Comparison of ENCODE assay signal across 31 cellular contexts in the genomic region with DNA sequence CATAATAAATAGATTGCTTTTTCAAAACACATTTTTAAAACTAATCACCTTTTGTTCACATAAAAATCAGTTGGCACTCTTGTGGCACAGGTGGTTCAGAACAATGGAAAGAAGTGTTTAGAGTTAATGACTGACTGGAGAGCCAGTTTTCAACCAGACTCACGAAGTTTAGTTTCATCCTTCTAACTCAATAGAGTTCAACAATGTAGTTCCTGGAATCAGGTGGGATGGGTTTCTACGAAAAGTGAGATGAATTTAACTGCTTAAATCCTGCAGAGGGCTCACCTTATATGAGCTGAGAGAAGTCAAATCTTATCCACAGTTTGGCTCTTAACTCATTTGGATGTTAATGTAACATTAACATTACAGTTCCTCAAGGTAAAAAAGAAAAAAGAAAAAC.
DNase-seq lines count a peak whose midpoint lies in the region; ATAC-seq and TF ChIP-seq lines count a peak whose summit lies in the region.
"Had no signal": no experiment of that assay in that cellular context is flagged by ENCODE, and none has a peak within 500 bp of the region (broad histone marks: within the 10 kb centered on the region; RNA-seq: fewer than 3 reads in every experiment).

No MANE protein-coding gene starts in this region.

- H3K9me3 Mint-ChIP-seq in activated CD4-positive, alpha-beta T cell treated with anti-CD3 and anti-CD28 coated beads, Interleukin-2, amount 10 ng/mL, durations not matched to agents 7 days and 5 days = peaks cover 27% of the 10 kb centered on the region
- no peaks in the 10 kb centered on the region for H3K9me3 Mint-ChIP-seq in WTC11
- H3K9me3 Mint-ChIP-seq: activated T-helper 17 cell treated with anti-CD3 and anti-CD28 coated beads, Interleukin-2, amount 50 U/mL, for 72 hours; immature natural killer cell; memory B cell had no signal

- H2BK12ac ChIP-seq in mesenchymal stem cell (ENCODE audit: low read length in 2 of 2) = no peak overlapping the region

- H3K36me3 Mint-ChIP-seq in activated CD4-positive, alpha-beta T cell treated with anti-CD3 and anti-CD28 coated beads, Interleukin-2, amount 10 ng/mL, durations not matched to agents 7 days and 5 days (ENCODE audit: low read depth) = peaks cover 22% of the 10 kb centered on the region
- peaks cover 54% of the 10 kb centered on the region for H3K36me3 Mint-ChIP-seq in WTC11
- H3K36me3 Mint-ChIP-seq: activated naive CD8-positive, alpha-beta T cell; CD4-positive, CD25-positive, alpha-beta regulatory T cell; immature natural killer cell; memory B cell had no signal

- no peak overlapping the region for H3K4ac ChIP-seq in mesenchymal stem cell (ENCODE audit: low read depth in 1 of 2, low read length in 2 of 2)

- no peak overlapping the region for H3K4me3 ChIP-seq in mesenchymal stem cell (ENCODE audit: insufficient read depth in 1 of 2, low read depth in 1 of 2, low read length in 2 of 2)
- H3K4me3 ChIP-seq: A549, cardiac muscle cell, PC-9, right lobe of liver, tibial artery, vagina had no signal

- DNase-seq in activated CD4-positive, alpha-beta T cell treated with anti-CD3 and anti-CD28 coated beads, Interleukin-2, amount 10 ng/mL, durations not matched to agents 7 days and 5 days = no peak
- no peak for DNase-seq in activated CD4-positive, alpha-beta T cell treated with anti-CD3 and anti-CD28 coated beads, Interleukin-2, amount 50 U/mL, for 48 hours
- DNase-seq in WTC11 (ENCODE audit: low spot score) (no peak), mesenchymal stem cell (no peak)
- DNase-seq: activated CD4-positive, alpha-beta T cell treated with anti-CD3 and anti-CD28 coated beads for 1 hour; effector CD4-positive, alpha-beta T cell; hypothalamus; immature natural killer cell; Kasumi-1; NCI-H146; NCI-H2107; NCI-H345; NCI-H69; PC-9; right lobe of liver; T-helper 17 cell; tibial artery had no signal

- no peak overlapping the region for H3K9ac ChIP-seq in mesenchymal stem cell (ENCODE audit: low read length)

- peaks cover 7% of the 10 kb centered on the region for H3K79me1 ChIP-seq in mesenchymal stem cell (replicated peaks; ENCODE audit: low read length, poor library complexity, severe bottlenecking)

- TF ChIP-seq CTCF in WTC11 (IDR thresholded peaks at IDR 0.05) = no peak

- H3K9me3 ChIP-seq in mesenchymal stem cell (ENCODE audit: control insufficient read depth, low read length) = no peaks in the 10 kb centered on the region
- H3K9me3 ChIP-seq: A549, right lobe of liver, tibial artery, vagina had no signal

- ATAC-seq in GM18511 (IDR thresholded peaks at IDR 0.05; ENCODE audit: unreplicated experiment) (peak; percentile 66), WTC11 (peak; percentile 58), GM21529 (IDR thresholded peaks at IDR 0.05; ENCODE audit: unreplicated experiment) (no peak), GM19455 (IDR thresholded peaks at IDR 0.05; ENCODE audit: unreplicated experiment) (no peak), GM18498 (IDR thresholded peaks at IDR 0.05; ENCODE audit: unreplicated experiment) (no peak)
- ATAC-seq: A549; activated T-helper 17 cell treated with anti-CD3 and anti-CD28 coated beads, Interleukin-2, amount 50 U/mL, for 72 hours; left lobe of liver; right lobe of liver; SK-N-SH treated with all-trans-retinoic acid at 6 μM for 48 hours; T-helper 17 cell had no signal

- no peak overlapping the region for H2AFZ ChIP-seq in mesenchymal stem cell (ENCODE audit: low read depth, low read length)
- H2AFZ ChIP-seq: PC-9 had no signal

- peaks cover 30 to 82% of the 10 kb centered on the region in 2 experiments for H3K36me3 ChIP-seq in mesenchymal stem cell (ENCODE audit: control insufficient read depth in 1 of 2, insufficient read depth in 2 of 2, low read depth in 1 of 2, low read length in 2 of 2)
- H3K36me3 ChIP-seq: cardiac muscle cell, right lobe of liver had no signal

- H2BK5ac ChIP-seq in mesenchymal stem cell (ENCODE audit: low read depth, low read length, poor library complexity, severe bottlenecking) = no peak overlapping the region

- no peak overlapping the region for H3K4me2 ChIP-seq in mesenchymal stem cell (ENCODE audit: low read length, poor library complexity, severe bottlenecking)
- H3K4me2 ChIP-seq: A549, PC-9 had no signal

- CTCF ChIA-PET in activated CD4-positive, alpha-beta T cell treated with anti-CD3 and anti-CD28 coated beads, Interleukin-2, amount 10 ng/mL, durations not matched to agents 7 days and 5 days (lab: Charles Lee) = interaction anchor here (1.2 kb wide), 1 partner anchor 11 kb away, joined by 4 read pairs; no protein-coding TSS in a partner anchor
- CTCF ChIA-PET in WTC11 (lab: Charles Lee) = interaction anchor here (0.8 to 1.7 kb wide), 3 partner anchors 65 to 183 kb away, joined by 3 to 12 read pairs (median 6); no protein-coding TSS in a partner anchor

- H3K4me1 ChIP-seq in mesenchymal stem cell (ENCODE audit: control insufficient read depth, insufficient read depth, low read depth, low read length) = peaks cover 9% of the 10 kb centered on the region
- H3K4me1 ChIP-seq: right lobe of liver, tibial artery, vagina had no signal

- H3K4me1 Mint-ChIP-seq in activated CD4-positive, alpha-beta T cell treated with anti-CD3 and anti-CD28 coated beads, Interleukin-2, amount 10 ng/mL, durations not matched to agents 7 days and 5 days = peaks cover 39% of the 10 kb centered on the region
- H3K4me1 Mint-ChIP-seq in WTC11 = peaks cover 33% of the 10 kb centered on the region
- H3K4me1 Mint-ChIP-seq: activated T-helper 17 cell treated with anti-CD3 and anti-CD28 coated beads, Interleukin-2, amount 50 U/mL, for 72 hours; memory B cell had no signal

- no peak overlapping the region for H3K4me3 Mint-ChIP-seq in activated CD4-positive, alpha-beta T cell treated with anti-CD3 and anti-CD28 coated beads, Interleukin-2, amount 10 ng/mL, durations not matched to agents 7 days and 5 days
- peak overlapping the region; percentile 10; the same call in 1 of the 2 replicates for H3K4me3 Mint-ChIP-seq in WTC11
- H3K4me3 Mint-ChIP-seq: activated naive CD8-positive, alpha-beta T cell; activated T-helper 17 cell treated with anti-CD3 and anti-CD28 coated beads, Interleukin-2, amount 50 U/mL, for 72 hours; CD4-positive, CD25-positive, alpha-beta regulatory T cell; memory B cell; T-helper 17 cell had no signal

- H4K91ac ChIP-seq in mesenchymal stem cell (ENCODE audit: low read length) = no peak overlapping the region

- peak overlapping the region; percentile 55 for H3K27ac ChIP-seq in mesenchymal stem cell (ENCODE audit: low read length, poor library complexity, severe bottlenecking)
- H3K27ac ChIP-seq: A549, cardiac muscle cell, epithelial cell of prostate, PC-9, right lobe of liver, tibial artery, vagina had no signal

- POLR2A ChIA-PET in activated CD4-positive, alpha-beta T cell treated with anti-CD3 and anti-CD28 coated beads, Interleukin-2, amount 10 ng/mL, durations not matched to agents 7 days and 5 days (lab: Charles Lee) = no interaction called here
- POLR2A ChIA-PET in WTC11 (lab: Charles Lee) = no interaction called here

- no peaks in the 10 kb centered on the region for H3K27me3 ChIP-seq in mesenchymal stem cell (ENCODE audit: control insufficient read depth in 1 of 2, insufficient read depth in 1 of 2, low read length in 2 of 2)
- H3K27me3 ChIP-seq: cardiac muscle cell, right lobe of liver, tibial artery, vagina had no signal

- H3K27ac Mint-ChIP-seq in activated CD4-positive, alpha-beta T cell treated with anti-CD3 and anti-CD28 coated beads, Interleukin-2, amount 10 ng/mL, durations not matched to agents 7 days and 5 days = peak overlapping the region; percentile 79
- peak overlapping the region; percentile 59 for H3K27ac Mint-ChIP-seq in WTC11
- H3K27ac Mint-ChIP-seq: activated naive CD8-positive, alpha-beta T cell; activated T-helper 17 cell treated with anti-CD3 and anti-CD28 coated beads, Interleukin-2, amount 50 U/mL, for 72 hours; CD4-positive, CD25-positive, alpha-beta regulatory T cell; memory B cell; T-helper 17 cell had no signal

- no peak overlapping the region for H3K23ac ChIP-seq in mesenchymal stem cell (ENCODE audit: low read length in 2 of 2)

- H3K14ac ChIP-seq in mesenchymal stem cell (ENCODE audit: low read length in 2 of 2) = no peak overlapping the region

- no peak overlapping the region for H4K8ac ChIP-seq in mesenchymal stem cell (ENCODE audit: low read length)

- H2AK5ac ChIP-seq in mesenchymal stem cell (ENCODE audit: low read length, severe bottlenecking) = no peak overlapping the region

- H2BK120ac ChIP-seq in mesenchymal stem cell (ENCODE audit: low read depth, low read length) = no peak overlapping the region

- H3K27me3 Mint-ChIP-seq in activated CD4-positive, alpha-beta T cell treated with anti-CD3 and anti-CD28 coated beads, Interleukin-2, amount 10 ng/mL, durations not matched to agents 7 days and 5 days = no peaks in the 10 kb centered on the region
- H3K27me3 Mint-ChIP-seq in WTC11 (ENCODE audit: low read depth) = no peaks in the 10 kb centered on the region
- H3K27me3 Mint-ChIP-seq: activated naive CD8-positive, alpha-beta T cell had no signal

- no peak overlapping the region for H2BK15ac ChIP-seq in mesenchymal stem cell (ENCODE audit: low read depth, poor library complexity, severe bottlenecking)

- no CpG with 5 or more reads among the region's 2 CpGs for WGBS in mesenchymal stem cell

- H3K18ac ChIP-seq in mesenchymal stem cell (ENCODE audit: low read depth in 1 of 2, low read length in 2 of 2) = no peak overlapping the region

TF ChIP-seq in WTC11, 78 proteins besides CTCF, POLR2A, EP300 and RAD21:
- TF ChIP-seq NR3C1 (CRISPR knock-in tag; conservative IDR thresholded peaks at IDR 0.05; ENCODE audit: low read depth) (no peak), OVOL2 (CRISPR knock-in tag; IDR thresholded peaks at IDR 0.05; ENCODE audit: borderline replicate concordance) (no peak), NR1H2 (CRISPR knock-in tag; IDR thresholded peaks at IDR 0.05) (no peak)
- TF ChIP-seq, protein P1, sequence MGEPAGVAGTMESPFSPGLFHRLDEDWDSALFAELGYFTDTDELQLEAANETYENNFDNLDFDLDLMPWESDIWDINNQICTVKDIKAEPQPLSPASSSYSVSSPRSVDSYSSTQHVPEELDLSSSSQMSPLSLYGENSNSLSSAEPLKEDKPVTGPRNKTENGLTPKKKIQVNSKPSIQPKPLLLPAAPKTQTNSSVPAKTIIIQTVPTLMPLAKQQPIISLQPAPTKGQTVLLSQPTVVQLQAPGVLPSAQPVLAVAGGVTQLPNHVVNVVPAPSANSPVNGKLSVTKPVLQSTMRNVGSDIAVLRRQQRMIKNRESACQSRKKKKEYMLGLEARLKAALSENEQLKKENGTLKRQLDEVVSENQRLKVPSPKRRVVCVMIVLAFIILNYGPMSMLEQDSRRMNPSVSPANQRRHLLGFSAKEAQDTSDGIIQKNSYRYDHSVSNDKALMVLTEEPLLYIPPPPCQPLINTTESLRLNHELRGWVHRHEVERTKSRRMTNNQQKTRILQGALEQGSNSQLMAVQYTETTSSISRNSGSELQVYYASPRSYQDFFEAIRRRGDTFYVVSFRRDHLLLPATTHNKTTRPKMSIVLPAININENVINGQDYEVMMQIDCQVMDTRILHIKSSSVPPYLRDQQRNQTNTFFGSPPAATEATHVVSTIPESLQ (CRISPR knock-in tag; IDR thresholded peaks at IDR 0.05) = no peak

Comparison
In these comparisons a context has a peak if more than half of its experiments do, and no peak if none do; other contexts are left out.
1. ATAC-seq: peak in GM18511 (single experiment) and WTC11 (single experiment); none in GM21529 (single experiment), GM19455 (single experiment) and GM18498 (single experiment).